In the genomic region with DNA sequence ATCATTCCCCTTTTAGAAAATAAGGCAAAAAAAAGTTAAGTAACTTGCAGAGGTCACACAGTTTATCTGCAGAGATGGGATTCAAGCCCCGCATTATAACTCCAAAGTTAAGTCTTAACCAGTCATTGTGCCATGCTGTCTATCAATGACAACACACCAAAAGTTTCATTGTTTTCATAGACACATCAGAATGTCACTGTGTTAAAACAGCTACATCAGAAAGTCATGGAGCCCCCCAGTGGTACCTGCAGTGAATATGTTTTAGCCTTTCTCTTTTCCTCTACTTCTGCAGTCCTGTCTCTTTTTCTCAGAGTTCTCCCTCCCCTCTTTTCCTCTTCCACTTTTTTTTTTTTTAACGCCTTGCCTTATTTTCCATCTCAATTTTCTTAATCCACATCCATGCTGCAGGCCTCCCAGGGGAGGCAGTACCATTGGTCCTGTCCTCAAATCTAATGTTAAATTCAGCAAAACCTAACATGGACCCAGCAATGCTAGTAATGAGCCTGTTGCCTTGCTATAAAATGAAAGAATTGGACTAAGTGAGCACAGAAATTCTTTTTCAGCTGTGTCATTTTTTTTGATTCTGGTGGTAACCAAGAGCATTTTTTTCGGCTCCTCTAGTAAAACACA, we compare ENCODE assay signal across 8 cellular contexts. TPM values are rescaled to one million over a fixed set of nuclear protein-coding genes. Genes with fewer than 3 reads are reported as not detected.
DNase-seq lines count a peak whose midpoint lies in the region; ATAC-seq and TF ChIP-seq lines count a peak whose summit lies in the region.

No MANE protein-coding gene starts in this region.

- POLR2A ChIA-PET in MCF 10A (lab: Yijun Ruan, JAX), result no interaction called here

- BruUV-seq in MCF 10A (replicated peaks; lab: Mats Ljungman, UMichigan), result no TSS peak

- no peak overlapping the region for H3K4me3 Mint-ChIP-seq in MCF 10A (ENCODE audit: unreplicated experiment)

- H3K27ac Mint-ChIP-seq in MCF 10A (ENCODE audit: low read depth, unreplicated experiment), result no peak overlapping the region

- TF ChIP-seq POLR2A in breast epithelium (IDR thresholded peaks at IDR 0.05), result no peak

- H3K36me3 ChIP-seq in breast epithelium, result no peaks in the 10 kb centered on the region

- ATAC-seq in GM21423 (IDR thresholded peaks at IDR 0.05; ENCODE audit: unreplicated experiment), result no peak

- H3K27me3 Mint-ChIP-seq in MCF 10A (ENCODE audit: insufficient read depth, unreplicated experiment), result peaks cover 28% of the 10 kb centered on the region

- no peaks in the 10 kb centered on the region for H3K9me3 ChIP-seq in breast epithelium

- H3K27ac ChIP-seq in breast epithelium, result no peak overlapping the region

- H3K27me3 ChIP-seq in breast epithelium, result peaks cover 0 to 15% of the 10 kb centered on the region in 2 donors

- no peak overlapping the region for H3K4me3 ChIP-seq in breast epithelium

- DNase-seq in MCF 10A (ENCODE audit: unreplicated experiment) (peak; percentile 54), breast epithelium (ENCODE audit: low spot score in 2 of 2) (no peak), HT1080 (ENCODE audit: low read depth) (peak; percentile 53), OCI-M1 (lab: John Stamatoyannopoulos, UW) (peak; percentile 63), epidermal melanocyte (ENCODE audit: insufficient read length, low spot score) (peak; percentile 37), renal cortical epithelial cell (ENCODE audit: low read depth) (peak; percentile 59)
- DNase-seq in activated naive CD4-positive, alpha-beta T cell (lab: John Stamatoyannopoulos, UW), result no peak

- H3K4me1 Mint-ChIP-seq in MCF 10A (ENCODE audit: insufficient read depth, unreplicated experiment), result no peaks in the 10 kb centered on the region

- TF ChIP-seq CTCF in MCF 10A (IDR thresholded peaks at IDR 0.05; ENCODE audit: unreplicated experiment) (peak; percentile 58), breast epithelium (IDR thresholded peaks at IDR 0.05) (peak in 1 of 3 donors; percentile 11)

- no peaks in the 10 kb centered on the region for H3K9me3 Mint-ChIP-seq in MCF 10A (ENCODE audit: unreplicated experiment)

- intact Hi-C loops in MCF 10A (cut with micrococcal nuclease) (loop anchor here (1.0 kb wide), 1 partner anchor 279 kb away; no protein-coding TSS in a partner anchor), breast epithelium (cut with DNase I; ENCODE audit: low total_unique reads) (no loop called here)

- H3K4me1 ChIP-seq in breast epithelium, result no peaks in the 10 kb centered on the region

- no peaks in the 10 kb centered on the region for H3K36me3 Mint-ChIP-seq in MCF 10A (ENCODE audit: insufficient read depth, unreplicated experiment)

- CTCF ChIA-PET in MCF 10A (lab: Yijun Ruan, JAX), result interaction anchor here (0.6 to 1.8 kb wide), 18 partner anchors 8 to 351 kb away, joined by 3 to 9 read pairs (median 4); no protein-coding TSS in a partner anchor

RNA-seq across cellular contexts. Expression of a gene that starts 3.8 kb away (rescaled TPM):
- total RNA-seq in MCF 10A (2022), result 1.1 and 1.2 TPM in 2 replicates
- 10 to 100 TPM in 1 of 3 donors, 1 to 10 TPM in 2; 3.3 to 62.4 (median 4.2) TPM for total RNA-seq in breast epithelium
- 8.1 and 14.6 TPM in 2 replicates for total RNA-seq in HT1080 (2014; rRNA removed; shearing (Covaris generic))
- 0.85 and 1.2 TPM in 2 replicates for polyA plus RNA-seq in HT1080 (2015; cell fraction: cytosol; rRNA removed)
- polyA plus RNA-seq in HT1080 (2015; cell fraction: nucleus; rRNA removed), result 1.7 and 2.2 TPM in 2 replicates
- 116 and 254 TPM in 2 replicates for total RNA-seq in renal cortical epithelial cell

Comparison
In these comparisons a context has a peak if more than half of its experiments do, and no peak if none do; other contexts are left out.
1. DNase-seq: peak in MCF 10A (single experiment), HT1080 (single experiment), OCI-M1 (single experiment), epidermal melanocyte (single experiment) and renal cortical epithelial cell (single experiment); none in breast epithelium (0 of 2) and activated naive CD4-positive, alpha-beta T cell (0 of 4).